19 cellular contexts compared by ENCODE assay signal in the genomic region with DNA sequence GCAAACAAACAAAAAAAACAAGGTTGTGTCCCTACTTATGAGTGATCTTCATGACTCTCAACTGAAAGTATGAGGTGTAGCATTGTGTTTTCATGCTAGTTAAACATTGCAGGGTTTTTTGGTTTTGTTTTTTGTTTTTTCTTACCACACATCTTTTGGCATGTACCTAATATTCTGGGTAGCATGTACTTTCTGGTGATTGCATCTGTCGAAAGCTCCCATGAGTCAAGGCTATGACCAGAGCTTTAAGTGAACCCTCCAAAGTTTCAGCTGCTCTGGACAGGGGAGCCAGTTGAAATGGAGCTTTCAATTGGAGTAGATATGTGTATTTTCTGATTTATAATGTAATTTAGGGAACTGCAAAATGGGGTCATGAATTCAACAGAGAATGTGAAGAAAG.
DNase-seq lines count a peak whose midpoint lies in the region; ATAC-seq, FAIRE-seq and TF ChIP-seq lines count a peak whose summit lies in the region.
"Had no signal": no experiment of that assay in that cellular context is flagged by ENCODE, and none has a peak within 500 bp of the region (broad histone marks: within the 10 kb centered on the region; RNA-seq: fewer than 3 reads in every experiment).

No MANE protein-coding gene starts in this region.

- ATAC-seq in HG02571 (IDR thresholded peaks at IDR 0.05; ENCODE audit: unreplicated experiment) (no peak), upper lobe of right lung (no peak)
- no peak for ATAC-seq in activated CD8-positive, alpha-beta memory T cell treated with anti-CD3 and anti-CD28 coated beads, Interleukin-2, amount 10 ng/mL, durations not matched to agents 7 days and 5 days

- TF ChIP-seq CTCF in astrocyte of the cerebellum (IDR thresholded peaks at IDR 0.05; ENCODE audit: low read depth, low read length, missing control alignments) (no peak), upper lobe of right lung (IDR thresholded peaks at IDR 0.05) (no peak)

- no peaks in the 10 kb centered on the region for H3K27me3 ChIP-seq in upper lobe of right lung

- H3K36me3 Mint-ChIP-seq in activated CD8-positive, alpha-beta memory T cell treated with anti-CD3 and anti-CD28 coated beads, Interleukin-2, amount 10 ng/mL, durations not matched to agents 7 days and 5 days: no peaks in the 10 kb centered on the region

- no peaks in the 10 kb centered on the region for H3K4me1 Mint-ChIP-seq in activated CD8-positive, alpha-beta memory T cell treated with anti-CD3 and anti-CD28 coated beads, Interleukin-2, amount 10 ng/mL, durations not matched to agents 7 days and 5 days

- no peak for TF ChIP-seq POLR2A in H54 (IDR thresholded peaks at IDR 0.05; ENCODE audit: low read depth, low read length)

- H3K4me1 ChIP-seq in upper lobe of right lung: no peaks in the 10 kb centered on the region
- H3K4me1 ChIP-seq: Caco-2 had no signal

- H3K4me3 ChIP-seq in astrocyte of the cerebellum (ENCODE audit: low read depth, low read length) (no peak overlapping the region), upper lobe of right lung (no peak overlapping the region)
- H3K4me3 ChIP-seq: GM23248 had no signal

- FAIRE-seq in H54 (lab: Jason Lieb, UNC): peak; percentile 15
- FAIRE-seq: A204.1, D721Med, G401.6, GM12892, GM18507 had no signal

- intact Hi-C loops in upper lobe of right lung (cut with DNase I): no loop called here

- no peak for DNase-seq in H54 (ENCODE audit: insufficient read length, low spot score)
- peak; percentile 4 for DNase-seq in astrocyte of the cerebellum (ENCODE audit: low read depth)
- peak; percentile 14 for DNase-seq in renal cortical epithelial cell (ENCODE audit: low read depth)
- DNase-seq in SIG-M5 treated with dmso at 0.1 percent for 504 hours (lab: John Stamatoyannopoulos, UW; ENCODE audit: unreplicated experiment): no peak
- no peak for DNase-seq in upper lobe of right lung
- no peak for DNase-seq in activated CD8-positive, alpha-beta memory T cell treated with anti-CD3 and anti-CD28 coated beads, Interleukin-2, amount 10 ng/mL, durations not matched to agents 7 days and 5 days
- DNase-seq: ACHN; AML-193; Caco-2; CD4-positive, alpha-beta T cell; GM23248; H9 had no signal

- no peaks in the 10 kb centered on the region for H3K27me3 Mint-ChIP-seq in activated CD8-positive, alpha-beta memory T cell treated with anti-CD3 and anti-CD28 coated beads, Interleukin-2, amount 10 ng/mL, durations not matched to agents 7 days and 5 days
- H3K27me3 Mint-ChIP-seq: CD4-positive, alpha-beta T cell had no signal

- no peak overlapping the region for H3K27ac ChIP-seq in upper lobe of right lung
- H3K27ac ChIP-seq: C4-2B, GM23248 had no signal

- CTCF ChIA-PET in activated CD8-positive, alpha-beta memory T cell treated with anti-CD3 and anti-CD28 coated beads, Interleukin-2, amount 10 ng/mL, durations not matched to agents 7 days and 5 days (lab: Charles Lee): no interaction called here

- in situ Hi-C loops in astrocyte of the cerebellum (cut with HindIII; ENCODE audit: low sequenced_read_pairs): no loop called here

- H3K36me3 ChIP-seq in upper lobe of right lung: no peaks in the 10 kb centered on the region

- no peak overlapping the region for H3K27ac Mint-ChIP-seq in activated CD8-positive, alpha-beta memory T cell treated with anti-CD3 and anti-CD28 coated beads, Interleukin-2, amount 10 ng/mL, durations not matched to agents 7 days and 5 days
- H3K27ac Mint-ChIP-seq: CD4-positive, alpha-beta T cell had no signal

- H3K9me3 Mint-ChIP-seq in activated CD8-positive, alpha-beta memory T cell treated with anti-CD3 and anti-CD28 coated beads, Interleukin-2, amount 10 ng/mL, durations not matched to agents 7 days and 5 days (ENCODE audit: low read depth): no peaks in the 10 kb centered on the region
- H3K9me3 Mint-ChIP-seq: CD4-positive, alpha-beta T cell; H9 had no signal

- no peak overlapping the region for H3K4me3 Mint-ChIP-seq in activated CD8-positive, alpha-beta memory T cell treated with anti-CD3 and anti-CD28 coated beads, Interleukin-2, amount 10 ng/mL, durations not matched to agents 7 days and 5 days
- H3K4me3 Mint-ChIP-seq: CD4-positive, alpha-beta T cell; H9 had no signal

- H3K9me3 ChIP-seq in upper lobe of right lung: no peaks in the 10 kb centered on the region
- H3K9me3 ChIP-seq: Caco-2 had no signal

Comparison
In these comparisons a context has a peak if more than half of its experiments do, and no peak if none do; other contexts are left out.
1. DNase-seq: peak in astrocyte of the cerebellum (single experiment) and renal cortical epithelial cell (single experiment); none in H54 (single experiment), SIG-M5 treated with dmso at 0.1 percent for 504 hours (single experiment), upper lobe of right lung (single experiment) and activated CD8-positive, alpha-beta memory T cell treated with anti-CD3 and anti-CD28 coated beads, Interleukin-2, amount 10 ng/mL, durations not matched to agents 7 days and 5 days (single experiment).